ENCODE assay signal across 28 cellular contexts in the genomic region with DNA sequence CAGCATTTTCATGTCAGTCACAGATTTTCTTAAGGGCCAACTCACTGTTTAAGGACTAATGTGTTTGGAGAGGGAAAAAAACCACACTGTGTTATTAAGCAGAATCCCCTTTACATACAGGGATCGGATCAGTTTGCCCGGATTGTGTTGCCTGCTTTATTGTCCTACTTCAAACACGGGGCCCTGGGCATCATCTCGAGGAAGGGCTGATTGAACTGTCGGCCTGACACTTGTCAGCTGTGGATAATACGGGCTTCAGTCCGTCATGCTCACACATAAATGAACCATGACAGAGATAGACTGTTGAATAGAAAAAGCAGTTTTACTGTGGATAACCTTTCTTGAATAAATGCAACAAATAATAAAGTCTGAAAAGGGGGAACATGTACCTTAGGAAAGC.
"Had no signal": no experiment of that assay in that cellular context is flagged by ENCODE, and none has a peak within 500 bp of the region (broad histone marks: within the 10 kb centered on the region; RNA-seq: fewer than 3 reads in every experiment).

No MANE protein-coding gene starts in this region.

- DNase-seq: colonic mucosa; effector memory CD4-positive, alpha-beta T cell; erythroblast; esophagus squamous epithelium; head of caudate nucleus; kidney; left lung; mesenchymal stem cell; mucosa of descending colon; naive B cell; stimulated activated CD4-positive, alpha-beta T cell treated with anti-CD3 and anti-CD28 coated beads, Interleukin-12 subunit alpha, Interleukin-12 subunit beta, amount 100 ng/mL, for 4 hours; stimulated activated CD4-positive, alpha-beta T cell treated with anti-CD3 and anti-CD28 coated beads, Interleukin-1b, Interleukin-23, amount 100 ng/mL, for 48 hours; stimulated activated CD4-positive, alpha-beta T cell treated with anti-CD3 and anti-CD28 coated beads, Interleukin-4, amount 100 ng/mL, for 1 hour; stimulated activated CD8-positive, alpha-beta memory T cell treated with anti-CD3 and anti-CD28 coated beads, Interleukin-4, amount 100 ng/mL, for 48 hours; stimulated activated naive CD4-positive, alpha-beta T cell; stimulated activated naive CD8-positive, alpha-beta T cell treated with anti-CD3 and anti-CD28 coated beads, Interleukin-15, amount 100 ng/mL, for 72 hours; testis; tibial artery; upper lobe of left lung had no signal

- H3K9me3 ChIP-seq: colonic mucosa, esophagus squamous epithelium, left lung, mucosa of descending colon, right atrium auricular region, testis, tibial artery, upper lobe of left lung had no signal

- H3K9ac ChIP-seq: parathyroid adenoma had no signal

- H3K4me3 Mint-ChIP-seq: central memory CD8-positive, alpha-beta T cell; dendritic cell treated with granulocyte-macrophage colony-stimulating factor and Interleukin-4, amounts not matched to agents 40 ng/mL and 50 ng/mL, for 4 days; mesothelial cell of epicardium; naive B cell; natural killer cell treated with Interleukin-12 subunit alpha and Interleukin-12 subunit beta and Interleukin-15 and Interleukin-18, amount 100 ng/mL, for 72 hours; stimulated activated naive CD8-positive, alpha-beta T cell treated with anti-CD3 and anti-CD28 coated beads, Interleukin-15, amount 100 ng/mL, for 72 hours had no signal

- H3K36me3 Mint-ChIP-seq: mesothelial cell of epicardium; naive B cell; natural killer cell treated with Interleukin-12 subunit alpha and Interleukin-12 subunit beta and Interleukin-15 and Interleukin-18, amount 100 ng/mL, for 72 hours had no signal

- H3K4me3 ChIP-seq: colonic mucosa, esophagus squamous epithelium, left lung, mucosa of descending colon, right atrium auricular region, smooth muscle cell, testis, tibial artery, upper lobe of left lung had no signal

- H3K27ac ChIP-seq: colonic mucosa, esophagus squamous epithelium, left lung, parathyroid adenoma, right atrium auricular region, testis, tibial artery, upper lobe of left lung had no signal

- H2AFZ ChIP-seq: parathyroid adenoma had no signal

- H3K36me3 ChIP-seq: colonic mucosa, esophagus squamous epithelium, left lung, right atrium auricular region, tibial artery, upper lobe of left lung had no signal

- H3K27me3 ChIP-seq: colonic mucosa, left lung, right atrium auricular region, testis, tibial artery, upper lobe of left lung had no signal

- ATAC-seq: left lung; mucosa of descending colon; natural killer cell treated with Interleukin-12 subunit alpha and Interleukin-12 subunit beta and Interleukin-15 and Interleukin-18, amount 100 ng/mL, for 72 hours; sciatic nerve; stimulated activated naive CD8-positive, alpha-beta T cell treated with anti-CD3 and anti-CD28 coated beads, Interleukin-15, amount 100 ng/mL, for 72 hours had no signal

- H3K79me2 ChIP-seq: parathyroid adenoma had no signal

- H3K27ac Mint-ChIP-seq: dendritic cell treated with granulocyte-macrophage colony-stimulating factor and Interleukin-4, amounts not matched to agents 40 ng/mL and 50 ng/mL, for 4 days; mesothelial cell of epicardium; naive B cell; natural killer cell treated with Interleukin-12 subunit alpha and Interleukin-12 subunit beta and Interleukin-15 and Interleukin-18, amount 100 ng/mL, for 72 hours; progenitor cell of endocrine pancreas; stimulated activated naive CD8-positive, alpha-beta T cell treated with anti-CD3 and anti-CD28 coated beads, Interleukin-15, amount 100 ng/mL, for 72 hours had no signal

- H3K9me3 Mint-ChIP-seq: central memory CD8-positive, alpha-beta T cell; dendritic cell treated with granulocyte-macrophage colony-stimulating factor and Interleukin-4, amounts not matched to agents 40 ng/mL and 50 ng/mL, for 4 days; mesothelial cell of epicardium; naive B cell; natural killer cell treated with Interleukin-12 subunit alpha and Interleukin-12 subunit beta and Interleukin-15 and Interleukin-18, amount 100 ng/mL, for 72 hours; stimulated activated naive CD8-positive, alpha-beta T cell treated with anti-CD3 and anti-CD28 coated beads, Interleukin-15, amount 100 ng/mL, for 72 hours had no signal

- H3K4me2 ChIP-seq: smooth muscle cell had no signal

- H3K4me1 ChIP-seq: colonic mucosa, left lung, parathyroid adenoma, testis, tibial artery had no signal
